23 cellular contexts compared by ENCODE assay signal in genomic region chr3:65836047-65836446, GRCh38.
DNase-seq lines count a peak whose midpoint lies in the region; ATAC-seq, FAIRE-seq and TF ChIP-seq lines count a peak whose summit lies in the region.
"Had no signal": no experiment of that assay in that cellular context is flagged by ENCODE, and none has a peak within 500 bp of the region (broad histone marks: within the 10 kb centered on the region; RNA-seq: fewer than 3 reads in every experiment).

No MANE protein-coding gene starts in this region.

- H3K27me3 ChIP-seq in K562 (ENCODE audit: control insufficient read depth in 2 of 2, insufficient read depth in 2 of 2, low read length in 2 of 2) = no peaks in the 10 kb centered on the region

- no peaks in the 10 kb centered on the region for H4K20me1 ChIP-seq in K562 (replicated peaks; ENCODE audit: control insufficient read depth, insufficient read depth, low read length)

- no peak for FAIRE-seq in K562 (lab: Jason Lieb, UNC)
- FAIRE-seq: colon had no signal

- no peak overlapping the region for H3K4me3 Mint-ChIP-seq in activated T-helper 17 cell treated with anti-CD3 and anti-CD28 coated beads, Interleukin-2, amount 50 U/mL, for 72 hours
- H3K4me3 Mint-ChIP-seq: activated CD8-positive, alpha-beta T cell treated with anti-CD3 and anti-CD28 coated beads for 36 hours; activated naive CD4-positive, alpha-beta T cell treated with anti-CD3 and anti-CD28 coated beads, Interleukin-2, amount 10 ng/mL, durations not matched to agents 7 days and 5 days; CD8-positive, alpha-beta T cell; endodermal cell; GM23338; T-helper 17 cell had no signal

- peaks cover 4% of the 10 kb centered on the region for H3K9me3 Mint-ChIP-seq in activated T-helper 17 cell treated with anti-CD3 and anti-CD28 coated beads, Interleukin-2, amount 50 U/mL, for 72 hours
- H3K9me3 Mint-ChIP-seq: activated CD8-positive, alpha-beta T cell treated with anti-CD3 and anti-CD28 coated beads for 36 hours; activated naive CD4-positive, alpha-beta T cell treated with anti-CD3 and anti-CD28 coated beads, Interleukin-2, amount 10 ng/mL, durations not matched to agents 7 days and 5 days; CD8-positive, alpha-beta T cell; endodermal cell; GM23338 had no signal

- H3K9ac ChIP-seq in K562 (ENCODE audit: insufficient read depth in 1 of 2, low read depth in 2 of 2, low read length in 2 of 2) = no peak overlapping the region

- H3K4me1 ChIP-seq in K562 (replicated peaks in 1 of 2; ENCODE audit: control insufficient read depth in 2 of 2, insufficient read depth in 2 of 2, low read length in 2 of 2) = no peaks in the 10 kb centered on the region

- CTCF ChIA-PET in K562 (lab: Yijun Ruan, JAX; ENCODE audit: low intra/inter-chr PET ratio) = no interaction called here

- DNase-seq in AG10803 (ENCODE audit: low read depth) (peak; percentile 30), HT1080 (ENCODE audit: low read depth) (peak; percentile 38), K562 (ENCODE audit: extremely low read depth in 1 of 4, low spot score in 3 of 4) (no peak), iris pigment epithelial cell (ENCODE audit: low read depth) (peak; percentile 74), AML-193 (lab: John Stamatoyannopoulos, UW) (no peak)
- DNase-seq: activated CD8-positive, alpha-beta T cell treated with anti-CD3 and anti-CD28 coated beads for 36 hours; activated naive CD4-positive, alpha-beta T cell treated with anti-CD3 and anti-CD28 coated beads, Interleukin-2, amount 10 ng/mL, durations not matched to agents 7 days and 5 days; activated T-cell treated with anti-CD3 and anti-CD28 coated beads, Interleukin-2, amount 50 U/mL, for 1 hour; aorta; CD8-positive, alpha-beta T cell; endodermal cell; left ventricle myocardium inferior; NCI-H146; NCI-H2171; NCI-H69; nucleus accumbens; right cardiac atrium; T-helper 17 cell had no signal

- H3K36me3 ChIP-seq in K562 (ENCODE audit: control insufficient read depth, insufficient read depth, low read length) = no peaks in the 10 kb centered on the region
- H3K36me3 ChIP-seq: left ventricle myocardium inferior had no signal

- no peaks in the 10 kb centered on the region for H3K79me2 ChIP-seq in K562 (ENCODE audit: control insufficient read depth, insufficient read depth, low read length)

- no peaks in the 10 kb centered on the region for H3K9me1 ChIP-seq in K562 (ENCODE audit: control insufficient read depth, insufficient read depth, low read length)

- no peak overlapping the region for H3K4me3 ChIP-seq in AG10803 (ENCODE audit: low read length)
- H3K4me3 ChIP-seq in K562 = no peak overlapping the region
- H3K4me3 ChIP-seq: GM23338, left ventricle myocardium inferior had no signal

- no peaks in the 10 kb centered on the region for H3K4me1 Mint-ChIP-seq in activated T-helper 17 cell treated with anti-CD3 and anti-CD28 coated beads, Interleukin-2, amount 50 U/mL, for 72 hours
- H3K4me1 Mint-ChIP-seq: activated naive CD4-positive, alpha-beta T cell treated with anti-CD3 and anti-CD28 coated beads, Interleukin-2, amount 10 ng/mL, durations not matched to agents 7 days and 5 days; T-helper 17 cell had no signal

- no peak overlapping the region for H3K27ac ChIP-seq in K562 (ENCODE audit: extremely low read depth, low read depth, low read length)
- H3K27ac ChIP-seq: left ventricle myocardium inferior had no signal

- no peaks in the 10 kb centered on the region for H3K27me3 Mint-ChIP-seq in activated T-helper 17 cell treated with anti-CD3 and anti-CD28 coated beads, Interleukin-2, amount 50 U/mL, for 72 hours
- H3K27me3 Mint-ChIP-seq: activated CD8-positive, alpha-beta T cell treated with anti-CD3 and anti-CD28 coated beads for 36 hours; activated naive CD4-positive, alpha-beta T cell treated with anti-CD3 and anti-CD28 coated beads, Interleukin-2, amount 10 ng/mL, durations not matched to agents 7 days and 5 days; T-helper 17 cell had no signal

- TF ChIP-seq CTCF in AG10803 (conservative IDR thresholded peaks at IDR 0.05; ENCODE audit: low read length) (no peak), K562 (IDR thresholded peaks at IDR 0.05 in 2 of 3, conservative IDR thresholded peaks at IDR 0.05 in 1 of 3; ENCODE audit: insufficient read depth in 2 of 3, low read depth in 1 of 3, low read length in 3 of 3) (no peak)

- no peak overlapping the region for H3K27ac Mint-ChIP-seq in activated T-helper 17 cell treated with anti-CD3 and anti-CD28 coated beads, Interleukin-2, amount 50 U/mL, for 72 hours
- H3K27ac Mint-ChIP-seq: activated CD8-positive, alpha-beta T cell treated with anti-CD3 and anti-CD28 coated beads for 36 hours; activated naive CD4-positive, alpha-beta T cell treated with anti-CD3 and anti-CD28 coated beads, Interleukin-2, amount 10 ng/mL, durations not matched to agents 7 days and 5 days; CD8-positive, alpha-beta T cell; endodermal cell; GM23338; T-helper 17 cell had no signal

- no peaks in the 10 kb centered on the region for H3K9me3 ChIP-seq in K562 (replicated peaks; ENCODE audit: control insufficient read depth, insufficient read depth, low read depth, low read length)
- H3K9me3 ChIP-seq: left ventricle myocardium inferior had no signal

- TF ChIP-seq EP300 in K562 (IDR thresholded peaks at IDR 0.05; ENCODE audit: low read length) = no peak

- in situ Hi-C loops in K562 (cut with MboI) = no loop called here

- H3K36me3 Mint-ChIP-seq in activated T-helper 17 cell treated with anti-CD3 and anti-CD28 coated beads, Interleukin-2, amount 50 U/mL, for 72 hours (ENCODE audit: low read depth) = no peaks in the 10 kb centered on the region
- H3K36me3 Mint-ChIP-seq: activated naive CD4-positive, alpha-beta T cell treated with anti-CD3 and anti-CD28 coated beads, Interleukin-2, amount 10 ng/mL, durations not matched to agents 7 days and 5 days; CD8-positive, alpha-beta T cell had no signal

- intact Hi-C loops in K562 (cut with micrococcal nuclease) = no loop called here

- no peak for TF ChIP-seq RAD21 in K562 (CRISPR knock-in tag; conservative IDR thresholded peaks at IDR 0.05 in 1 of 2, IDR thresholded peaks at IDR 0.05 in 1 of 2)

- no peak for TF ChIP-seq POLR2A in K562 (conservative IDR thresholded peaks at IDR 0.05)

- 0% methylated on average over 1 of the region's 1 CpG for WGBS in K562 (ENCODE audit: insufficient coverage, low coverage, missing lambda C conversion rate)

- H2AFZ ChIP-seq in K562 (ENCODE audit: low read depth, low read length) = no peak overlapping the region
- H2AFZ ChIP-seq: GM23338 had no signal

- ATAC-seq in K562 (no peak), HG02798 (IDR thresholded peaks at IDR 0.05; ENCODE audit: poor library complexity, unreplicated experiment) (no peak), GM18873 (IDR thresholded peaks at IDR 0.05; ENCODE audit: low FRiP score, unreplicated experiment) (no peak)
- no peak for ATAC-seq in activated T-helper 17 cell treated with anti-CD3 and anti-CD28 coated beads, Interleukin-2, amount 50 U/mL, for 72 hours (replicated peaks)
- ATAC-seq: activated CD8-positive, alpha-beta T cell treated with anti-CD3 and anti-CD28 coated beads for 36 hours; CD8-positive, alpha-beta T cell; GM23338; right cardiac atrium; T-helper 17 cell had no signal

- no TSS peak for BruUV-seq in K562 (replicated peaks; lab: Mats Ljungman, UMichigan)

- POLR2A ChIA-PET in K562 (lab: Yijun Ruan, JAX) = no interaction called here

- no peak overlapping the region for H3K4me2 ChIP-seq in K562 (ENCODE audit: insufficient read depth, low read length)
- H3K4me2 ChIP-seq: GM23338 had no signal

TF ChIP-seq in K562, 482 proteins besides CTCF, POLR2A, EP300 and RAD21:
- TF ChIP-seq ATF3 (IDR thresholded peaks at IDR 0.05) = peak; percentile 42; the same call in 1 of the 2 replicates
- no peak for TF ChIP-seq ATF3 (CRISPR knock-in tag; conservative IDR thresholded peaks at IDR 0.05)
- TF ChIP-seq CCNT2 (IDR thresholded peaks at IDR 0.05; ENCODE audit: borderline replicate concordance, extremely low read depth, insufficient read length, low read depth, low read length) = no peak
- no peak for TF ChIP-seq TFE3 (CRISPR knock-in tag; IDR thresholded peaks at IDR 0.05)
- TF ChIP-seq MCM5 (IDR thresholded peaks at IDR 0.05; ENCODE audit: low read depth) = no peak
TF ChIP-seq in K562: peak in this region for 1.

Comparison
In these comparisons a context has a peak if more than half of its experiments do, and no peak if none do; other contexts are left out.
1. DNase-seq: peak in AG10803 (single experiment), HT1080 (single experiment) and iris pigment epithelial cell (single experiment); none in K562 (0 of 4) and AML-193 (0 of 2).